In the genomic region with DNA sequence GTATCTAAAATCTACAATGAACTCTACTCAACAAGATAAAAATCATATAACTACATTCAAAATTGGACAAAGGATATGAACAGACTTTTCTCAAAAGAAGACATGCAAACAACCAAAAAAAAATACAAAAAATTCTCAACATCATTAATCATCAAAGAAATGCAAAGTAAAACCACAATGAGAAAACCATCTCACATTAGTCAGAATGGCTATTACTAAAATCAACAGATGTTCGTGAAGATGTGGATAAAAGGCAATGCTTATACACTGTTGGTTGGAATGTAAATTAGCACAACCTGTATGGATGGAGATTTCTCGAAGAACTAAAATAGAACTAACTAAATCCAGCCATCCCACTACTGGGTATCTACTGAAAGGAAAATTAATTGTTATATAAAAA, we compare ENCODE assay signal across 32 cellular contexts.
"Had no signal": no experiment of that assay in that cellular context is flagged by ENCODE, and none has a peak within 500 bp of the region (broad histone marks: within the 10 kb centered on the region; RNA-seq: fewer than 3 reads in every experiment).

No MANE protein-coding gene starts in this region.

- H3K4me3 Mint-ChIP-seq: naive thymus-derived CD8-positive, alpha-beta T cell; natural killer cell treated with Interleukin-12 subunit alpha and Interleukin-12 subunit beta and Interleukin-15 and Interleukin-18, amount 100 ng/mL, for 72 hours; nephron progenitor cell; neural crest cell; stimulated activated memory B cell treated with anti-CD40 and anti-IgM and Interleukin-4, amounts not matched to agents 10 μg/mL and 1 μg/mL and 100 μg/mL, for 72 hours; stimulated activated naive CD8-positive, alpha-beta T cell treated with anti-CD3 and anti-CD28 coated beads, Interleukin-15, amount 100 ng/mL, for 72 hours; type B pancreatic cell had no signal

- H3K4me3 ChIP-seq: pancreas, prostate gland, right atrium auricular region, right lobe of liver, sigmoid colon, skin epidermis, smooth muscle cell, spleen, suprapubic skin, testis, tibial artery, transverse colon, upper lobe of right lung, uterus had no signal

- H3K4me1 ChIP-seq: pancreas, prostate gland, right atrium auricular region, right lobe of liver, sigmoid colon, spleen, suprapubic skin, testis, tibial artery, transverse colon, upper lobe of right lung, uterus had no signal

- H3K27me3 Mint-ChIP-seq: naive thymus-derived CD8-positive, alpha-beta T cell; natural killer cell treated with Interleukin-12 subunit alpha and Interleukin-12 subunit beta and Interleukin-15 and Interleukin-18, amount 100 ng/mL, for 72 hours; stimulated activated naive CD8-positive, alpha-beta T cell treated with anti-CD3 and anti-CD28 coated beads, Interleukin-15, amount 100 ng/mL, for 72 hours; type B pancreatic cell had no signal

- H3K36me3 Mint-ChIP-seq: stimulated activated memory B cell treated with anti-CD40 and anti-IgM and Interleukin-4, amounts not matched to agents 10 μg/mL and 1 μg/mL and 100 μg/mL, for 72 hours; type B pancreatic cell had no signal

- H3K4me2 ChIP-seq: smooth muscle cell had no signal

- H3K27ac ChIP-seq: neutrophil, pancreas, prostate gland, right atrium auricular region, right lobe of liver, sigmoid colon, skin epidermis, spleen, suprapubic skin, testis, tibial artery, transverse colon, upper lobe of right lung, uterus had no signal

- FAIRE-seq: pancreas had no signal

- H3K36me3 ChIP-seq: neutrophil, pancreas, prostate gland, right atrium auricular region, right lobe of liver, sigmoid colon, spleen, suprapubic skin, tibial artery, transverse colon, upper lobe of right lung, uterus had no signal

- ATAC-seq: naive thymus-derived CD8-positive, alpha-beta T cell; natural killer cell treated with Interleukin-12 subunit alpha and Interleukin-12 subunit beta and Interleukin-15 and Interleukin-18, amount 100 ng/mL, for 72 hours; pancreas; right lobe of liver; stimulated activated memory B cell treated with anti-CD40 and anti-IgM and Interleukin-4, amounts not matched to agents 10 μg/mL and 1 μg/mL and 100 μg/mL, for 72 hours; stimulated activated naive CD8-positive, alpha-beta T cell treated with anti-CD3 and anti-CD28 coated beads, Interleukin-15, amount 100 ng/mL, for 72 hours; stimulated activated naive CD8-positive, alpha-beta T cell treated with anti-CD3 and anti-CD28 coated beads, Interleukin-15, Interleukin-2, amounts not matched to agents 100 U/mL and 50 U/mL, for 24 hours; upper lobe of right lung had no signal

- H3K27ac Mint-ChIP-seq: naive thymus-derived CD8-positive, alpha-beta T cell; natural killer cell treated with Interleukin-12 subunit alpha and Interleukin-12 subunit beta and Interleukin-15 and Interleukin-18, amount 100 ng/mL, for 72 hours; nephron progenitor cell; stimulated activated memory B cell treated with anti-CD40 and anti-IgM and Interleukin-4, amounts not matched to agents 10 μg/mL and 1 μg/mL and 100 μg/mL, for 72 hours; stimulated activated naive CD8-positive, alpha-beta T cell treated with anti-CD3 and anti-CD28 coated beads, Interleukin-15, amount 100 ng/mL, for 72 hours; type B pancreatic cell had no signal

- DNase-seq: naive thymus-derived CD8-positive, alpha-beta T cell; nephron progenitor cell; nucleus accumbens; pancreas; retina; right lobe of liver; sigmoid colon; spleen; stimulated activated CD4-positive, alpha-beta T cell treated with anti-CD3 and anti-CD28 coated beads, Interleukin-12 subunit alpha, Interleukin-12 subunit beta, amount 100 ng/mL, for 4 hours; stimulated activated CD4-positive, alpha-beta T cell treated with anti-CD3 and anti-CD28 coated beads, Interleukin-1b, Interleukin-23, amount 100 ng/mL, for 48 hours; stimulated activated CD4-positive, alpha-beta T cell treated with anti-CD3 and anti-CD28 coated beads, Interleukin-4, amount 100 ng/mL, for 1 hour; stimulated activated CD4-positive, alpha-beta T cell treated with anti-CD3 and anti-CD28 coated beads, Interleukin-4, amount 100 ng/mL, for 4 hours; stimulated activated CD8-positive, alpha-beta memory T cell treated with anti-CD3 and anti-CD28 coated beads, Interleukin-4, amount 100 ng/mL, for 48 hours; stimulated activated naive CD4-positive, alpha-beta T cell; stimulated activated naive CD8-positive, alpha-beta T cell treated with anti-CD3 and anti-CD28 coated beads, Interleukin-15, amount 100 ng/mL, for 72 hours; stimulated activated naive CD8-positive, alpha-beta T cell treated with anti-CD3 and anti-CD28 coated beads, Interleukin-15, Interleukin-2, amounts not matched to agents 100 U/mL and 50 U/mL, for 24 hours; substantia nigra; testis; tibial artery; transverse colon; upper lobe of right lung; uterus had no signal

- H3K9me3 ChIP-seq: neutrophil, pancreas, prostate gland, right lobe of liver, sigmoid colon, suprapubic skin, testis, tibial artery, transverse colon, upper lobe of right lung, uterus had no signal

- H3K9me3 Mint-ChIP-seq: type B pancreatic cell had no signal

- H3K4me1 Mint-ChIP-seq: naive thymus-derived CD8-positive, alpha-beta T cell; nephron progenitor cell; neural crest cell; stimulated activated memory B cell treated with anti-CD40 and anti-IgM and Interleukin-4, amounts not matched to agents 10 μg/mL and 1 μg/mL and 100 μg/mL, for 72 hours; stimulated activated naive CD8-positive, alpha-beta T cell treated with anti-CD3 and anti-CD28 coated beads, Interleukin-15, amount 100 ng/mL, for 72 hours had no signal

- H3K27me3 ChIP-seq: neutrophil, pancreas, right atrium auricular region, right lobe of liver, sigmoid colon, spleen, suprapubic skin, testis, tibial artery, transverse colon, upper lobe of right lung, uterus had no signal
